Comparison of ENCODE assay signal across 8 cellular contexts in the genomic region with DNA sequence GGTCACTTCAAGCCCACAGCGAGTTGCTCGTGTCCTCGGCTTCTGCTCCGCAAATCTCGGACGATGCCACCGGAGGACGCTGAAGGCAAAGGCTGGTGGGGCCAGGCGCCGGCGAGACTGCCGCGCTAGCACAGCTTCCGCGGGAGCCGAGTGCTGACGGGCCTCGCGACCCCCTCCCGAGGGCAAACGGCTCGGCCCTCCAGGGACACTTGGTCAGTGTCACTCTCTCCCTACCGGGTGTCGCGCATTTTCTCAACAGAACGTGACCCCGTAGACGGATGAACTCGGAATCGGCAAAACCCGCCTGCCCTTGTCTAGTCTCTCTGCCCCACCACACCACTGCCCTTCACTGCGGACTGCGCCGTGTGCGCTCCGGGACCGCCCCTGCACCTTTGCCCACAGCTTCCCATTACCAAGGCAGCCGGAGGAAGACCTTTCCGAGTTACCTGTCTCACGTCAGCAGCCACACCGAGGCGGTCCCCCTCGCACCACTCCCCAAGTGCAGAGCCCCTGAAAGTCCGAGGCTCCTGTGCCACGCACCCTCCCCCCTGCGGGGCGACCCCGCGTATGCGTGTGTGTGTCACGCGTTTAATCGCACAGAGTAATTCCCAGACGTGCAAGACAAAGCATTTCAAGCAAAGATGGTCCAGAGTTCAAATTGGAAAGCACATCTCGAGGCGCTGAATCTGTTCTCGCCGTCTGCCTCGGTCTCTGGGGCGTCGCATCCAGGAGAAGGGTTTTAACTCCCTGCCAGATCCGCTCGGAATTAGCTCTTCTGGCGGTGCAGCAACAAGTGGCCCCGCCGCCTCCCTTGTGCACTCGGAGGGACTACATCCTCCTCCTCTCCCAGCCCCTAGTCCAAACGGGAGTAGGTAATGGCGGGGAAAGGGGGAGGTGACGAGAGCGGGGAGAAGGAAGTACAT.
DNase-seq lines count a peak whose midpoint lies in the region; ATAC-seq and TF ChIP-seq lines count a peak whose summit lies in the region.

No MANE protein-coding gene starts in this region.

- H3K27me3 Mint-ChIP-seq in activated CD4-positive, alpha-beta T cell treated with anti-CD3 and anti-CD28 coated beads for 36 hours, result peaks cover 72% of the 10 kb centered on the region
- H3K27me3 Mint-ChIP-seq in activated naive CD8-positive, alpha-beta T cell treated with anti-CD3 and anti-CD28 coated beads, Interleukin-2, amount 50 U/mL, for 24 hours, result peaks cover 84% of the 10 kb centered on the region

- intact Hi-C loops in activated CD4-positive, alpha-beta T cell treated with anti-CD3 and anti-CD28 coated beads for 36 hours (cut with DNase I, micrococcal nuclease), result loop anchor here (1.0 to 10.0 kb wide), 7 partner anchors 102 to 452 kb away; no protein-coding TSS in a partner anchor

- peaks cover 39% of the 10 kb centered on the region for H3K4me1 Mint-ChIP-seq in activated CD4-positive, alpha-beta T cell treated with anti-CD3 and anti-CD28 coated beads for 36 hours
- H3K4me1 Mint-ChIP-seq in activated naive CD8-positive, alpha-beta T cell treated with anti-CD3 and anti-CD28 coated beads, Interleukin-2, amount 50 U/mL, for 24 hours, result peaks cover 40% of the 10 kb centered on the region

- peaks cover 2% of the 10 kb centered on the region for H3K36me3 Mint-ChIP-seq in activated CD4-positive, alpha-beta T cell treated with anti-CD3 and anti-CD28 coated beads for 36 hours (ENCODE audit: low read depth)
- no peaks in the 10 kb centered on the region for H3K36me3 Mint-ChIP-seq in activated naive CD8-positive, alpha-beta T cell treated with anti-CD3 and anti-CD28 coated beads, Interleukin-2, amount 50 U/mL, for 24 hours (ENCODE audit: low read depth)

- H3K27ac ChIP-seq in smooth muscle cell (ENCODE audit: low read depth), result no peak overlapping the region

- no peaks in the 10 kb centered on the region for H3K9me3 ChIP-seq in smooth muscle cell (replicated peaks; ENCODE audit: low read depth)

- no peaks in the 10 kb centered on the region for H4K20me1 ChIP-seq in smooth muscle cell (ENCODE audit: low read depth)

- no peak for TF ChIP-seq CTCF in smooth muscle cell (IDR thresholded peaks at IDR 0.05; ENCODE audit: borderline replicate concordance, insufficient read depth, poor library complexity, severe bottlenecking)

- 1% methylated on average over 69 of the region's 71 CpGs for WGBS in smooth muscle cell (ENCODE audit: low lambda C conversion rate)

- peak overlapping the region; percentile 51 for H3K27ac Mint-ChIP-seq in activated CD4-positive, alpha-beta T cell treated with anti-CD3 and anti-CD28 coated beads for 36 hours
- no peak overlapping the region for H3K27ac Mint-ChIP-seq in activated naive CD8-positive, alpha-beta T cell treated with anti-CD3 and anti-CD28 coated beads, Interleukin-2, amount 50 U/mL, for 24 hours

- H3K4me1 ChIP-seq in smooth muscle cell (ENCODE audit: low read depth), result peaks cover 36% of the 10 kb centered on the region

- CTCF ChIA-PET in activated CD4-positive, alpha-beta T cell treated with anti-CD3 and anti-CD28 coated beads for 36 hours (lab: Charles Lee), result interaction anchor here (0.6 to 0.7 kb wide), 2 partner anchors 12 to 182 kb away, joined by 3 read pairs; no protein-coding TSS in a partner anchor

- DNase-seq in activated CD4-positive, alpha-beta T cell treated with anti-CD3 and anti-CD28 coated beads for 36 hours, result peak; percentile 58
- DNase-seq in activated CD4-positive, alpha-beta T cell treated with anti-CD3 and anti-CD28 coated beads for 4 hours, result no peak
- DNase-seq in NCI-H1105 (lab: John Stamatoyannopoulos, UW) (peak; percentile 32), smooth muscle cell (lab: John Stamatoyannopoulos, UW; ENCODE audit: unreplicated experiment) (no peak), cortex of kidney (lab: John Stamatoyannopoulos, UW) (no peak)
- DNase-seq in activated naive CD8-positive, alpha-beta T cell treated with anti-CD3 and anti-CD28 coated beads, Interleukin-2, amount 50 U/mL, for 24 hours, result peak; percentile 26
- DNase-seq in stimulated activated naive CD4-positive, alpha-beta T cell treated with Interleukin-2 at 50 U/mL for 16 hours (lab: John Stamatoyannopoulos, UW), result no peak

- H3K27me3 ChIP-seq in smooth muscle cell (ENCODE audit: low read depth), result peaks cover 95% of the 10 kb centered on the region

- no peaks in the 10 kb centered on the region for H3F3A ChIP-seq in smooth muscle cell (ENCODE audit: low read depth)

- peak overlapping the region; percentile 86 for H3K4me2 ChIP-seq in smooth muscle cell

- peak; percentile 30 for ATAC-seq in activated CD4-positive, alpha-beta T cell treated with anti-CD3 and anti-CD28 coated beads for 36 hours
- ATAC-seq in activated naive CD8-positive, alpha-beta T cell treated with anti-CD3 and anti-CD28 coated beads, Interleukin-2, amount 50 U/mL, for 24 hours, result peak; percentile 7

- peak overlapping the region; percentile 47 for H3K4me3 ChIP-seq in iPS-11a (ENCODE audit: low read depth, low read length)
- peak overlapping the region; percentile 54 for H3K4me3 ChIP-seq in smooth muscle cell

- peaks cover 4% of the 10 kb centered on the region for H3K9me3 Mint-ChIP-seq in activated CD4-positive, alpha-beta T cell treated with anti-CD3 and anti-CD28 coated beads for 36 hours (ENCODE audit: low read depth)
- H3K9me3 Mint-ChIP-seq in activated naive CD8-positive, alpha-beta T cell treated with anti-CD3 and anti-CD28 coated beads, Interleukin-2, amount 50 U/mL, for 24 hours, result peaks cover 14% of the 10 kb centered on the region

- peak overlapping the region; percentile 58 for H3K4me3 Mint-ChIP-seq in activated CD4-positive, alpha-beta T cell treated with anti-CD3 and anti-CD28 coated beads for 36 hours
- peak overlapping the region; percentile 72 for H3K4me3 Mint-ChIP-seq in activated naive CD8-positive, alpha-beta T cell treated with anti-CD3 and anti-CD28 coated beads, Interleukin-2, amount 50 U/mL, for 24 hours

- H3K79me2 ChIP-seq in smooth muscle cell (ENCODE audit: low read depth), result no peaks in the 10 kb centered on the region

- POLR2A ChIA-PET in activated CD4-positive, alpha-beta T cell treated with anti-CD3 and anti-CD28 coated beads for 36 hours (lab: Charles Lee), result no interaction called here

- no peak overlapping the region for H3K9ac ChIP-seq in smooth muscle cell (ENCODE audit: low read depth)

- no peaks in the 10 kb centered on the region for H3K36me3 ChIP-seq in smooth muscle cell (ENCODE audit: low read depth)

- H2AFZ ChIP-seq in smooth muscle cell (ENCODE audit: low read depth), result no peak overlapping the region

Comparison
In these comparisons a context has a peak if more than half of its experiments do, and no peak if none do; other contexts are left out.
1. DNase-seq: peak in activated CD4-positive, alpha-beta T cell treated with anti-CD3 and anti-CD28 coated beads for 36 hours (single experiment), NCI-H1105 (single experiment) and activated naive CD8-positive, alpha-beta T cell treated with anti-CD3 and anti-CD28 coated beads, Interleukin-2, amount 50 U/mL, for 24 hours (single experiment); none in activated CD4-positive, alpha-beta T cell treated with anti-CD3 and anti-CD28 coated beads for 4 hours (0 of 2), smooth muscle cell (single experiment), cortex of kidney (single experiment) and stimulated activated naive CD4-positive, alpha-beta T cell treated with Interleukin-2 at 50 U/mL for 16 hours (single experiment).